6 cellular contexts compared by ENCODE assay signal in genomic region chr16:3458852-3459361, GRCh38.
DNase-seq lines count a peak whose midpoint lies in the region; ATAC-seq lines count a peak whose summit lies in the region.

No MANE protein-coding gene starts in this region.

- H3K36me3 Mint-ChIP-seq in central memory CD8-positive, alpha-beta T cell (ENCODE audit: insufficient read depth) = peaks cover 15% of the 10 kb centered on the region

- H3K4me3 Mint-ChIP-seq in central memory CD8-positive, alpha-beta T cell = peak overlapping the region; percentile 86

- H3K9me3 ChIP-seq in neuron (ENCODE audit: low read length) = no peaks in the 10 kb centered on the region

- H3K36me3 ChIP-seq in neuron (ENCODE audit: insufficient read depth, low read length) = no peaks in the 10 kb centered on the region

- H3K9me3 Mint-ChIP-seq in central memory CD8-positive, alpha-beta T cell = no peaks in the 10 kb centered on the region

- peaks cover 31% of the 10 kb centered on the region for H3K4me1 ChIP-seq in neuron (ENCODE audit: insufficient read depth, low read length)

- H3K4me3 ChIP-seq in neuron (ENCODE audit: low read length) = peak overlapping the region; percentile 64

- no peak overlapping the region for H2AFZ ChIP-seq in neuron (ENCODE audit: low read depth, low read length)

- H3K27me3 Mint-ChIP-seq in central memory CD8-positive, alpha-beta T cell = no peaks in the 10 kb centered on the region

- H3K27ac Mint-ChIP-seq in central memory CD8-positive, alpha-beta T cell (ENCODE audit: low read depth) = peak overlapping the region; percentile 89

- peak; percentile 46 for ATAC-seq in HG03175 (IDR thresholded peaks at IDR 0.05; ENCODE audit: unreplicated experiment)
- ATAC-seq in central memory CD8-positive, alpha-beta T cell (replicated peaks; ENCODE audit: extremely low read depth, poor library complexity, severe bottlenecking) = no peak
- no peak for ATAC-seq in HG03342 (IDR thresholded peaks at IDR 0.05; ENCODE audit: unreplicated experiment)

- DNase-seq in AG08395 (ENCODE audit: low spot score) (peak; percentile 28), Ammon's horn (ENCODE audit: low spot score) (no peak)
- no peak for DNase-seq in central memory CD8-positive, alpha-beta T cell (ENCODE audit: low spot score in 2 of 2)

- H3K27me3 ChIP-seq in neuron (ENCODE audit: insufficient read depth, low read length) = no peaks in the 10 kb centered on the region

- peaks cover 41% of the 10 kb centered on the region for H3K4me1 Mint-ChIP-seq in central memory CD8-positive, alpha-beta T cell
